Comparison of ENCODE assay signal across 21 cellular contexts in the genomic region with DNA sequence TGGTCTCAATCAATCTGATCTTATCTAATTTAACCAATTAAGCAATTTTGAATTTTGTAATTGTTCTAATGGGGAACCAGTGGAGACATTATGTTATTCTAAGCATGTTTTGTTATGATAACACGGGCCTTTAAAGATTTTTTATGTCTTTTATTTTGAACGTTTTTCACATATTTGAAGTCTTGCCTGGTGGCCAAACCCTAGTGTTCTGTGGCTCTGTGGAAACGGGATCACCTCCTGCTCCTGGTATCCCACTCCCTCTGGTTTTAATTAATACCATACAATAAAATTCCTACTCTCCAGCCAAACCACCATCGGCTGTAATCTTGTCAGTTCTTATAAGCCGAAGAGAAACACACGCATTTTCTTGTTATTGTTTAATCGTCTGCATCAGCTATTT.
"Had no signal": no experiment of that assay in that cellular context is flagged by ENCODE, and none has a peak within 500 bp of the region (broad histone marks: within the 10 kb centered on the region; RNA-seq: fewer than 3 reads in every experiment).

No MANE protein-coding gene starts in this region.

- H3K9me3 ChIP-seq: left lung, right lobe of liver, thyroid gland, upper lobe of right lung had no signal

- H3K4me3 ChIP-seq: left lung, lung, right lobe of liver, skin epidermis, thyroid gland, upper lobe of right lung had no signal

- DNase-seq: activated CD4-positive, alpha-beta memory T cell treated with anti-CD3 and anti-CD28 coated beads for 36 hours; activated CD4-positive, alpha-beta T cell treated with anti-CD3 and anti-CD28 coated beads for 48 hours; activated effector memory CD4-positive, alpha-beta T cell treated with Interleukin-2 at 50 U/mL for 16 hours; activated naive CD4-positive, alpha-beta T cell treated with anti-CD3 and anti-CD28 coated beads for 36 hours; activated naive CD8-positive, alpha-beta T cell treated with anti-CD3 and anti-CD28 coated beads, Interleukin-2, amount 10 ng/mL, durations not matched to agents 7 days and 5 days; activated T-cell treated with anti-CD3 and anti-CD28 coated beads, Interleukin-2, amount 50 U/mL, for 72 hours; amygdala; cortex of kidney; erythroblast; immature natural killer cell; left lung; naive thymus-derived CD4-positive, alpha-beta T cell; occipital lobe; right lobe of liver; stimulated activated CD4-positive, alpha-beta T cell treated with anti-CD3 and anti-CD28 coated beads, Interleukin-1b, Interleukin-23, amount 100 ng/mL, for 48 hours; substantia nigra; T-helper 2 cell; upper lobe of right lung had no signal

- ATAC-seq: activated T-cell treated with anti-CD3 and anti-CD28 coated beads, Interleukin-2, amount 50 U/mL, for 72 hours; left lung; right lobe of liver had no signal

- H3K36me3 ChIP-seq: left lung, right lobe of liver, thyroid gland, upper lobe of right lung had no signal

- H3K27me3 ChIP-seq: left lung, right lobe of liver, thyroid gland, upper lobe of right lung had no signal
